ENCODE assay signal across 9 cellular contexts in the genomic region with DNA sequence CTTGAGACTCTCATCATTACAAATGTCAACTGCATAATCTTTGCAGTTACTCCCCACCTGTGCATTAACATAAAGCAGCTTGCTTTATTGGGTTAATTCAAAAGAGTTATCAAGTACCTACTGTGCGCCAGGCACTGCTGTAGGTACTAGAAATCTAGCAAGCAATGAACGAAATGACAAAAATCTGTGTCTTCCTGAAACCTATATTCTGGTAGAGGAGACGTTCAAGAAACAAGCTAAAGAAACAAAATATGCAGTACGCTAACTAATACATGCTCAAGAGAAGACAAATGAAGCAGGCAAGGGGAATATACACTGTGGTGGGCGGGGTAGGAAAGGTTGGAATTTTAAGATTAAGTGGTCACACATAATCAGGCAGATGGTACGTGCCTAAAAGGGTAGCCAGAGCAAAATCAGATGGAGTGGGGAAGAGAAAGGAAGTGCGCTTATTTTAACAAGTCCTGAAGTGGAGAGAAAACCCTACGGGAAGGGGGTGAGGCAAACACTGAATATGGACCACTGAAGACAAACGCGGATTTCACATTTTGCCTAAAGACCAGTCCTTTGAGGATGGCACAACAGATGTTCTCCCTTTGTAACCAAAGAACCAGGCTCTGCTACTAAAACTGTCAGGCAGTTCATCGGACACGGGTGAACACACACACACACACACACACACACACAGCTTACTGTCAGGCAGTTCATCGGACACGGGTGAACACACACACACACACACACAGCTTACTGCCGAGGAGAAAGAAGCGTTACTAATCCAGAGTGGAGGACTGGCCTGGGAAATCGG. TPM values are rescaled to one million over a fixed set of nuclear protein-coding genes. Genes with fewer than 3 reads are reported as not detected.
DNase-seq lines count a peak whose midpoint lies in the region; ATAC-seq and TF ChIP-seq lines count a peak whose summit lies in the region.
"Had no signal": no experiment of that assay in that cellular context is flagged by ENCODE, and none has a peak within 500 bp of the region (broad histone marks: within the 10 kb centered on the region; RNA-seq: fewer than 3 reads in every experiment).

No MANE protein-coding gene starts in this region.

- DNase-seq in NCI-H1694 treated with DMSO at 0.1 percent for 48 hours (lab: John Stamatoyannopoulos, UW) (peak; percentile 64), breast epithelium (ENCODE audit: low spot score in 2 of 2) (no peak), GM19238 (ENCODE audit: insufficient read length, low spot score) (no peak), CD1c-positive myeloid dendritic cell (ENCODE audit: extremely low spot score) (no peak), NK-92 (lab: John Stamatoyannopoulos, UW; ENCODE audit: unreplicated experiment) (no peak)

- no peak for TF ChIP-seq POLR2A in breast epithelium (IDR thresholded peaks at IDR 0.05)

- intact Hi-C loops in breast epithelium (cut with DNase I; ENCODE audit: low total_unique reads) = no loop called here

- H3K9me3 ChIP-seq in breast epithelium = no peaks in the 10 kb centered on the region
- H3K9me3 ChIP-seq in mesodermal cell (ENCODE audit: control insufficient read depth, low read length) = no peaks in the 10 kb centered on the region

- TF ChIP-seq CTCF in breast epithelium (IDR thresholded peaks at IDR 0.05) = no peak

- H3K4me3 ChIP-seq in breast epithelium = peak overlapping the region; percentile 51 to 78 (median 58)
- peak overlapping the region; percentile 63 for H3K4me3 ChIP-seq in mesodermal cell (ENCODE audit: extremely low read depth, insufficient read depth, low read length, poor library complexity, severe bottlenecking)

- ATAC-seq in GM18498 (IDR thresholded peaks at IDR 0.05; ENCODE audit: unreplicated experiment) = peak; percentile 12
- ATAC-seq in GM21423 (IDR thresholded peaks at IDR 0.05; ENCODE audit: unreplicated experiment) = no peak

- H3K27ac ChIP-seq in breast epithelium (no peak overlapping the region), mesodermal cell (ENCODE audit: low read depth, low read length, severe bottlenecking) (no peak overlapping the region)

- WGBS in mesodermal cell (ENCODE audit: insufficient coverage in 2 of 2), 2 experiments = 36 to 37% methylated on average over 9 to 12 of the region's 17 CpGs

- peaks cover 0 to 38% of the 10 kb centered on the region in 2 donors for H3K27me3 ChIP-seq in breast epithelium

- H3K4me1 ChIP-seq in breast epithelium (no peaks in the 10 kb centered on the region), mesodermal cell (ENCODE audit: control insufficient read depth, insufficient read depth, low read length, poor library complexity, severe bottlenecking) (peaks cover 12% of the 10 kb centered on the region)

- H3K36me3 ChIP-seq in breast epithelium = no peaks in the 10 kb centered on the region
- no peaks in the 10 kb centered on the region for H3K36me3 ChIP-seq in mesodermal cell (ENCODE audit: control insufficient read depth, insufficient read depth, low read length)

RNA-seq across cellular contexts. Expression of a gene that starts 1.2 kb away (rescaled TPM):
- 10 to 100 TPM in 1 of 3 donors, 1 to 10 TPM in 1, under 1 TPM in 1; 0.64 to 11.1 (median 2.6) TPM for total RNA-seq in breast epithelium
- 13.0 TPM for polyA plus RNA-seq in mesodermal cell (2013, experiment 1 of 2)
- polyA plus RNA-seq in mesodermal cell (2013, experiment 2 of 2) = 13.4 TPM
- total RNA-seq: pulmonary artery endothelial cell had no signal

RNA-seq across cellular contexts. Expression of a gene that starts 50.7 kb away (rescaled TPM):
- total RNA-seq in breast epithelium = 1 to 10 TPM; 5.3 to 7.6 (median 6.2) TPM
- 12.6 TPM for polyA plus RNA-seq in mesodermal cell (2013, experiment 1 of 2)
- polyA plus RNA-seq in mesodermal cell (2013, experiment 2 of 2) = 11.2 TPM
